Comparison of ENCODE assay signal across 12 cellular contexts in the genomic region with DNA sequence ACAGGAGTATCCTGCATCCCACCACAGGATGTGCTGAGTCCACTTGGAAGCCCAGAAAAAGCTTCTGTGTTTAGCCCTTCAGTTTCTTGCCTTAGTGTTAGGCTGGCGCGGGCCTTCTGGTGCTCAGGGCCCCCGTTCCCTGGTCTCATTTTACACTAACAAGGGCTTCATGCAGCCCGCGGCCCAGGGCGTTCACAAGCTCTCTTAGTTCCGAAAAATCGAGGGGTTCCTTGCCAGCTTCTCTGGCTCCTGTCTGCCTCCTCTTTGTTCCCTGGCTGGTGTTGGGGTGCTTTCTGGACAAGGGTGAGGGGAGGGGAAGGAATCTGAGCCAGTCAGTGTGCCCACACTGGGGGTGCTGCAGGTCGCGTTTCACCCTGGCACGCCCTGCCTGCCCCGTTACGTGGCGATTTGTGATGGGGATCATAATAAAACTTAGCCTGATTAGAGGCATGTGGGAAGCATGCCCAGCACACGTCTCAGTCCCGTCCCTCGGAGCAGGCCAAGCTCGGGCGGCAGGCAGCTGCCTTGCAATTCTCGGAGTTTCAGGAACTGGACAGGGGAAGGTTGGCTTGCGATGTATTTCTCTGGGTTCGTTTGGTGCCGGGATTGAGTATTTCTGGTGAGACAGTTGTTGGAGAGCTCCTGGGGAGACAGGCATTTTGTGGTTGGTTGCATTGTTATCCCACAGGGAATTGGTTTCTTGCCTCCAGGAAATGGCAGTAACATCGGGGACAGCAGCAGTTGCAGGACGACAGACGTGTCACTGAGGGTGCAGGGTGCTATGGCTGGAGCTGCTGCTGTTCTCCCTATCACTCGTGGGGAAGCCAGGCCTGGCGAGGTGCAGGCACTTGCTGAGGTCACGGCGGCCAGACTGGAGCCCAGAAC. TPM values are rescaled to one million over a fixed set of nuclear protein-coding genes. Genes with fewer than 3 reads are reported as not detected.
DNase-seq lines count a peak whose midpoint lies in the region; ATAC-seq and TF ChIP-seq lines count a peak whose summit lies in the region.
"Had no signal": no experiment of that assay in that cellular context is flagged by ENCODE, and none has a peak within 500 bp of the region (broad histone marks: within the 10 kb centered on the region; RNA-seq: fewer than 3 reads in every experiment).

No MANE protein-coding gene starts in this region.

- ATAC-seq in Panc1 (peak; percentile 40), HG02571 (IDR thresholded peaks at IDR 0.05; ENCODE audit: unreplicated experiment) (no peak)
- no peak for ATAC-seq in stimulated activated naive CD8-positive, alpha-beta T cell treated with anti-CD3 and anti-CD28 coated beads, Interleukin-15, Interleukin-2, amounts not matched to agents 100 U/mL and 50 U/mL, for 24 hours
- ATAC-seq: CD8-positive, alpha-beta T cell had no signal

- H3K4me3 ChIP-seq in AG10803 (ENCODE audit: low read length) (peak overlapping the region; percentile 9), Panc1 (ENCODE audit: low read depth in 2 of 2, low read length in 2 of 2) (peak overlapping the region in 1 of 2 experiments; percentile 23; a peak in 2 of 4 replicates), foreskin fibroblast (ENCODE audit: low read depth in 1 of 2, low read length in 2 of 2) (peak overlapping the region in 1 of 2 donors; percentile 13), osteoblast (ENCODE audit: insufficient read depth, low read length) (no peak overlapping the region)

- POLR2A ChIA-PET in Panc1 (lab: Charles Lee): interaction anchor here (0.6 kb wide), 2 partner anchors 19 to 849 kb away, joined by 3 to 7 read pairs; no protein-coding TSS in a partner anchor

- peaks cover 3% of the 10 kb centered on the region; the same call in 1 of the 2 replicates for H3K9me3 ChIP-seq in Panc1 (ENCODE audit: control insufficient read depth, insufficient read depth, low read depth, low read length)
- H3K9me3 ChIP-seq in osteoblast (ENCODE audit: low read depth, low read length): no peaks in the 10 kb centered on the region

- no TSS peak for BruUV-seq in Panc1 (replicated peaks; lab: Mats Ljungman, UMichigan)

- peak overlapping the region; percentile 13 for H3K4me2 ChIP-seq in osteoblast (ENCODE audit: insufficient read depth, low read length)

- CTCF ChIA-PET in Panc1 (lab: Charles Lee): no interaction called here

- H4K20me1 ChIP-seq in osteoblast (ENCODE audit: insufficient read depth, low read length): peaks cover 72% of the 10 kb centered on the region

- peaks cover 95% of the 10 kb centered on the region for H3K4me1 ChIP-seq in Panc1 (ENCODE audit: control insufficient read depth, insufficient read depth, low read length)
- peaks cover 54% of the 10 kb centered on the region for H3K4me1 ChIP-seq in osteoblast (ENCODE audit: insufficient read depth, low read length)

- peaks cover 3% of the 10 kb centered on the region; the same call in 1 of the 2 replicates for H3K36me3 ChIP-seq in Panc1 (ENCODE audit: control insufficient read depth, insufficient read depth, low read length)
- H3K36me3 ChIP-seq in osteoblast (ENCODE audit: insufficient read depth, low read length): peaks cover 52% of the 10 kb centered on the region

- TF ChIP-seq CTCF in AG10803 (conservative IDR thresholded peaks at IDR 0.05; ENCODE audit: low read length) (no peak), Panc1 (IDR thresholded peaks at IDR 0.05) (no peak), foreskin fibroblast (IDR thresholded peaks at IDR 0.05; ENCODE audit: low read depth, low read length) (no peak), osteoblast (IDR thresholded peaks at IDR 0.05; ENCODE audit: extremely low read depth, low read depth, low read length) (no peak)

- in situ Hi-C loops in Panc1 (cut with HindIII; ENCODE audit: low pct_unique_long_range_greater_than_20kb, low sequenced_read_pairs): no loop called here

- peak; percentile 90 for DNase-seq in AG10803 (ENCODE audit: low read depth)
- DNase-seq in Panc1 (ENCODE audit: low read depth, low spot score): no peak
- peak; percentile 76 to 90 for DNase-seq in foreskin fibroblast
- DNase-seq in osteoblast (ENCODE audit: insufficient read length, low spot score, missing footprints): peak; percentile 87
- no peak for DNase-seq in medulla oblongata (ENCODE audit: extremely low spot score)
- DNase-seq in stimulated activated naive CD8-positive, alpha-beta T cell treated with anti-CD3 and anti-CD28 coated beads, Interleukin-15, Interleukin-2, amounts not matched to agents 100 U/mL and 50 U/mL, for 24 hours: no peak
- no peak for DNase-seq in NOMO-1 (lab: John Stamatoyannopoulos, UW; ENCODE audit: unreplicated experiment in 2 of 2)
- DNase-seq: CD8-positive, alpha-beta T cell; NCI-H748 treated with DMSO at 0.1 percent for 48 hours; stimulated activated CD4-positive, alpha-beta T cell treated with anti-CD3 and anti-CD28 coated beads, Interleukin-4, amount 100 ng/mL, for 4 hours; T-helper 9 cell had no signal

- H3K27me3 ChIP-seq in Panc1 (ENCODE audit: control insufficient read depth, insufficient read depth, low read length): no peaks in the 10 kb centered on the region
- H3K27me3 ChIP-seq in osteoblast (ENCODE audit: insufficient read depth, low read length): no peaks in the 10 kb centered on the region

- no peak overlapping the region for H2AFZ ChIP-seq in osteoblast (ENCODE audit: low read length)

- peak overlapping the region; percentile 90 for H3K27ac ChIP-seq in Panc1 (ENCODE audit: low read length)
- peak overlapping the region; percentile 11 for H3K27ac ChIP-seq in osteoblast (ENCODE audit: low read depth, low read length)

- intact Hi-C loops in Panc1 (cut with micrococcal nuclease; ENCODE audit: unreplicated experiment): no loop called here

- peaks cover 98% of the 10 kb centered on the region for H3K79me2 ChIP-seq in osteoblast (ENCODE audit: insufficient read depth, low read length)

RNA-seq across cellular contexts. Expression of a gene that starts 22.9 kb away (rescaled TPM):
- total RNA-seq in Panc1 (2021; ENCODE audit: unreplicated experiment): 133 TPM
- 102 TPM for polyA plus RNA-seq in Panc1 (2012; ENCODE audit: insufficient read length)
- 113 and 121 TPM in 2 replicates for total RNA-seq in osteoblast

Comparison
In these comparisons a context has a peak if more than half of its experiments do, and no peak if none do; other contexts are left out.
1. DNase-seq: peak in AG10803 (single experiment), foreskin fibroblast (2 of 2) and osteoblast (single experiment); none in Panc1 (single experiment), medulla oblongata (single experiment), stimulated activated naive CD8-positive, alpha-beta T cell treated with anti-CD3 and anti-CD28 coated beads, Interleukin-15, Interleukin-2, amounts not matched to agents 100 U/mL and 50 U/mL, for 24 hours (single experiment) and NOMO-1 (0 of 2).